In genomic region chr4:158211288-158211687, GRCh38 we compare ENCODE assay signal across 11 cellular contexts. TPM values are rescaled to one million over a fixed set of nuclear protein-coding genes. Genes with fewer than 3 reads are reported as not detected.
DNase-seq lines count a peak whose midpoint lies in the region; ATAC-seq, FAIRE-seq and TF ChIP-seq lines count a peak whose summit lies in the region.
"Had no signal": no experiment of that assay in that cellular context is flagged by ENCODE, and none has a peak within 500 bp of the region (broad histone marks: within the 10 kb centered on the region; RNA-seq: fewer than 3 reads in every experiment).

No MANE protein-coding gene starts in this region.

- H3K27ac Mint-ChIP-seq in activated CD8-positive, alpha-beta memory T cell treated with anti-CD3 and anti-CD28 coated beads, Interleukin-2, amount 10 ng/mL, durations not matched to agents 7 days and 5 days, result no peak overlapping the region
- no peak overlapping the region for H3K27ac Mint-ChIP-seq in astrocyte (ENCODE audit: unreplicated experiment)
- H3K27ac Mint-ChIP-seq: stimulated activated effector memory CD8-positive, alpha-beta T cell treated with anti-CD3 and anti-CD28 coated beads, Interleukin-12 subunit alpha, Interleukin-12 subunit beta, amount 100 ng/mL, for 72 hours had no signal

- TF ChIP-seq EP300 in HepG2 (IDR thresholded peaks at IDR 0.05; ENCODE audit: low read depth in 2 of 2, low read length in 2 of 2), result peak in 1 of 2 experiments; percentile 28; a peak in 1 of 4 replicates
- TF ChIP-seq EP300 in HepG2 (CRISPR knock-in tag; IDR thresholded peaks at IDR 0.05; ENCODE audit: borderline replicate concordance), result no peak
- TF ChIP-seq EP300 in tibial nerve (IDR thresholded peaks at IDR 0.05), result no peak

- H3K4me3 ChIP-seq in astrocyte (ENCODE audit: insufficient read depth, low read depth, low read length) (peak overlapping the region; percentile 65), HepG2 (replicated peaks in 1 of 3; ENCODE audit: insufficient read depth in 1 of 3, low read depth in 2 of 3, low read length in 3 of 3) (peak overlapping the region; percentile 60 to 71 (median 61); a peak in 5 of 6 replicates), tibial nerve (peak overlapping the region in 2 of 4 donors; percentile 44 to 48), spleen (peak overlapping the region in 1 of 8 donors; percentile 41)

- H3K36me3 Mint-ChIP-seq in activated CD8-positive, alpha-beta memory T cell treated with anti-CD3 and anti-CD28 coated beads, Interleukin-2, amount 10 ng/mL, durations not matched to agents 7 days and 5 days, result no peaks in the 10 kb centered on the region
- H3K36me3 Mint-ChIP-seq in astrocyte (ENCODE audit: low read depth, unreplicated experiment), result no peaks in the 10 kb centered on the region
- H3K36me3 Mint-ChIP-seq: stimulated activated effector memory CD8-positive, alpha-beta T cell treated with anti-CD3 and anti-CD28 coated beads, Interleukin-12 subunit alpha, Interleukin-12 subunit beta, amount 100 ng/mL, for 72 hours had no signal

- H3K27ac ChIP-seq in astrocyte (ENCODE audit: low read depth, low read length) (no peak overlapping the region), HepG2 (ENCODE audit: extremely low read length, insufficient read depth, low read length) (peak overlapping the region; percentile 67), tibial nerve (peak overlapping the region; percentile 82 to 98 (median 90)), spleen (no peak overlapping the region)

- no peaks in the 10 kb centered on the region for H3K79me2 ChIP-seq in astrocyte (ENCODE audit: insufficient read depth, low read length)
- H3K79me2 ChIP-seq in HepG2 (ENCODE audit: insufficient read depth, low read length), result no peaks in the 10 kb centered on the region

- H3K27me3 Mint-ChIP-seq in activated CD8-positive, alpha-beta memory T cell treated with anti-CD3 and anti-CD28 coated beads, Interleukin-2, amount 10 ng/mL, durations not matched to agents 7 days and 5 days, result peaks cover 30% of the 10 kb centered on the region
- H3K27me3 Mint-ChIP-seq in astrocyte (ENCODE audit: low read depth, unreplicated experiment), result no peaks in the 10 kb centered on the region

- TF ChIP-seq RAD21 in HepG2 (CRISPR knock-in tag; IDR thresholded peaks at IDR 0.05), result no peak

- H3K9ac ChIP-seq in astrocyte (ENCODE audit: low read length), result peak overlapping the region; percentile 81
- H3K9ac ChIP-seq in HepG2 (ENCODE audit: insufficient read depth, low read depth, low read length), result peak overlapping the region; percentile 55; the same call in 1 of the 2 replicates

- no peak for ATAC-seq in activated CD8-positive, alpha-beta memory T cell treated with anti-CD3 and anti-CD28 coated beads, Interleukin-2, amount 10 ng/mL, durations not matched to agents 7 days and 5 days
- ATAC-seq in HepG2, result no peak
- ATAC-seq: stimulated activated effector memory CD8-positive, alpha-beta T cell treated with anti-CD3 and anti-CD28 coated beads, Interleukin-12 subunit alpha, Interleukin-12 subunit beta, amount 100 ng/mL, for 72 hours had no signal

- no peak for FAIRE-seq in astrocyte (lab: Jason Lieb, UNC)
- peak; percentile 34 for FAIRE-seq in HepG2 (lab: Jason Lieb, UNC)

- H3K4me1 ChIP-seq in astrocyte (ENCODE audit: insufficient read depth, low read length) (peaks cover 9% of the 10 kb centered on the region), HepG2 (ENCODE audit: insufficient read depth, low read length) (peaks cover 18% of the 10 kb centered on the region), tibial nerve (peaks cover 0 to 21% (median 2%) of the 10 kb centered on the region in 4 donors), spleen (peaks cover 0 to 30% (median 9%) of the 10 kb centered on the region in 6 donors)

- H3K4me2 ChIP-seq in astrocyte (ENCODE audit: low read length) (peak overlapping the region; percentile 89), HepG2 (ENCODE audit: low read depth, low read length) (peak overlapping the region; percentile 71)

- no TSS peak for BruUV-seq in HepG2 (replicated peaks; lab: Mats Ljungman, UMichigan)

- H3K27me3 ChIP-seq in astrocyte (ENCODE audit: insufficient read depth, low read length) (no peaks in the 10 kb centered on the region), HepG2 (ENCODE audit: control insufficient read depth in 1 of 2, insufficient read depth in 2 of 2, low read length in 2 of 2) (no peaks in the 10 kb centered on the region), tibial nerve (no peaks in the 10 kb centered on the region), spleen (replicated peaks in 1 of 7) (peaks cover 0 to 12% (median 0%) of the 10 kb centered on the region in 7 donors)

- no peaks in the 10 kb centered on the region for H4K20me1 ChIP-seq in astrocyte (ENCODE audit: insufficient read depth, low read length)
- no peaks in the 10 kb centered on the region for H4K20me1 ChIP-seq in HepG2 (ENCODE audit: insufficient read depth, low read length)

- TF ChIP-seq CTCF in astrocyte (IDR thresholded peaks at IDR 0.05; ENCODE audit: insufficient read depth, low read depth, low read length), result no peak
- no peak for TF ChIP-seq CTCF in HepG2 (CRISPR knock-in tag; IDR thresholded peaks at IDR 0.05)
- TF ChIP-seq CTCF in tibial nerve (IDR thresholded peaks at IDR 0.05), result no peak
- TF ChIP-seq CTCF in spleen (IDR thresholded peaks at IDR 0.05 in 8 of 11, conservative IDR thresholded peaks at IDR 0.05 in 3 of 11), result no peak

- H3K9me3 Mint-ChIP-seq in activated CD8-positive, alpha-beta memory T cell treated with anti-CD3 and anti-CD28 coated beads, Interleukin-2, amount 10 ng/mL, durations not matched to agents 7 days and 5 days (ENCODE audit: low read depth), result no peaks in the 10 kb centered on the region
- H3K9me3 Mint-ChIP-seq in astrocyte (ENCODE audit: unreplicated experiment), result no peaks in the 10 kb centered on the region

- peaks cover 15% of the 10 kb centered on the region for H3K4me1 Mint-ChIP-seq in activated CD8-positive, alpha-beta memory T cell treated with anti-CD3 and anti-CD28 coated beads, Interleukin-2, amount 10 ng/mL, durations not matched to agents 7 days and 5 days
- peaks cover 10% of the 10 kb centered on the region for H3K4me1 Mint-ChIP-seq in astrocyte (ENCODE audit: low read depth, unreplicated experiment)

- intact Hi-C loops in HepG2 (cut with micrococcal nuclease; ENCODE audit: unreplicated experiment) (loop anchor here (5.0 kb wide), 1 partner anchor 41 kb away; no protein-coding TSS in a partner anchor), spleen (cut with DNase I; ENCODE audit: low total_unique reads) (no loop called here)

- CTCF ChIA-PET in activated CD8-positive, alpha-beta memory T cell treated with anti-CD3 and anti-CD28 coated beads, Interleukin-2, amount 10 ng/mL, durations not matched to agents 7 days and 5 days (lab: Charles Lee), result no interaction called here
- CTCF ChIA-PET in HepG2 (lab: Yijun Ruan, JAX; ENCODE audit: low intra/inter-chr PET ratio, low total read pairs), result no interaction called here

- H3K9me3 ChIP-seq in astrocyte (ENCODE audit: insufficient read depth, low read depth, low read length) (no peaks in the 10 kb centered on the region), HepG2 (ENCODE audit: low read length) (no peaks in the 10 kb centered on the region), tibial nerve (no peaks in the 10 kb centered on the region), spleen (no peaks in the 10 kb centered on the region)

- H2AFZ ChIP-seq in astrocyte (ENCODE audit: low read depth, low read length) (peak overlapping the region; percentile 40), HepG2 (ENCODE audit: low read length) (peak overlapping the region; percentile 39)

- TF ChIP-seq POLR2A in HepG2 (IDR thresholded peaks at IDR 0.05; ENCODE audit: insufficient read depth in 1 of 2, low read depth in 2 of 2, low read length in 2 of 2) (no peak), tibial nerve (IDR thresholded peaks at IDR 0.05) (no peak), spleen (IDR thresholded peaks at IDR 0.05) (no peak)

- no peaks in the 10 kb centered on the region for H3K36me3 ChIP-seq in astrocyte (ENCODE audit: insufficient read depth, low read length)
- peaks cover 0 to 1% of the 10 kb centered on the region in 2 experiments; a peak in 1 of 5 replicates for H3K36me3 ChIP-seq in HepG2 (replicated peaks in 1 of 2; ENCODE audit: control insufficient read depth in 1 of 2, insufficient read depth in 2 of 2, low read length in 2 of 2)
- no peaks in the 10 kb centered on the region for H3K36me3 ChIP-seq in tibial nerve
- H3K36me3 ChIP-seq in spleen, result no peaks in the 10 kb centered on the region

- POLR2A ChIA-PET in HepG2 (lab: Yijun Ruan, JAX), result interaction anchor here (1.6 kb wide), 1 partner anchor 218 kb away, joined by 7 read pairs; no protein-coding TSS in a partner anchor

- in situ Hi-C loops in HepG2 (cut with HindIII; ENCODE audit: extremely low pct_ligation_motif_present, low pct_unique_long_range_greater_than_20kb), result no loop called here

- DNase-seq in activated CD8-positive, alpha-beta memory T cell treated with anti-CD3 and anti-CD28 coated beads, Interleukin-2, amount 10 ng/mL, durations not matched to agents 7 days and 5 days, result no peak
- DNase-seq in activated CD8-positive, alpha-beta memory T cell treated with anti-CD3 and anti-CD28 coated beads for 24 hours, result no peak
- DNase-seq in astrocyte (ENCODE audit: low read depth) (no peak), HepG2 (ENCODE audit: low spot score) (peak; percentile 37), tibial nerve (ENCODE audit: low spot score in 2 of 2) (no peak), HT-29 (ENCODE audit: low spot score) (no peak), H4 (ENCODE audit: low spot score) (no peak), spleen (no peak)
- DNase-seq: COR-L47 had no signal

- peak overlapping the region; percentile 23 for H3K4me3 Mint-ChIP-seq in activated CD8-positive, alpha-beta memory T cell treated with anti-CD3 and anti-CD28 coated beads, Interleukin-2, amount 10 ng/mL, durations not matched to agents 7 days and 5 days
- H3K4me3 Mint-ChIP-seq in astrocyte (ENCODE audit: unreplicated experiment), result peak overlapping the region; percentile 66

RNA-seq across cellular contexts. Expression of gene TMEM144, which starts 1.0 kb away (rescaled TPM):
- total RNA-seq in activated CD8-positive, alpha-beta memory T cell treated with anti-CD3 and anti-CD28 coated beads, Interleukin-2, amount 10 ng/mL, durations not matched to agents 7 days and 5 days, result not detected
- total RNA-seq in astrocyte (5.6 and 7.6 TPM in 2 replicates), HepG2 (2016; rRNA removed; fragmentation: Illumina TruSeq; extraction: Trizol) (10.5 and 12.3 TPM in 2 replicates), tibial nerve (10 to 100 TPM in 1 of 4 donors, 1 to 10 TPM in 3; 4.9 to 23.8 (median 9.0) TPM), spleen (10 to 100 TPM in 2 of 7 donors, 1 to 10 TPM in 5; 3.5 to 21.3 (median 7.9) TPM)
- total RNA-seq in HepG2 (2016; cell fraction: cytosol; rRNA removed; fragmentation: Illumina TruSeq; extraction: Trizol; ENCODE audit: low read depth), result 3.9 and 4.8 TPM in 2 replicates
- total RNA-seq in HepG2 (2016; cell fraction: insoluble cytoplasmic fraction; rRNA removed; fragmentation: Illumina TruSeq; extraction: Trizol), result 10.6 and 15.0 TPM in 2 replicates
- total RNA-seq in HepG2 (2016; cell fraction: membrane; rRNA removed; fragmentation: Illumina TruSeq; extraction: Trizol), result 7.6 and 7.7 TPM in 2 replicates
- total RNA-seq in HepG2 (2016; cell fraction: nucleus; rRNA removed; fragmentation: Illumina TruSeq; extraction: Trizol), result 29.5 and 33.6 TPM in 2 replicates
- polyA plus RNA-seq in HepG2 (2011; rRNA removed) (10.6 and 10.9 TPM in 2 replicates), spleen (1 to 10 TPM in 2 of 3 donors, under 1 TPM in 1; 0.56 to 1.9 (median 1.5) TPM)
- polyA plus RNA-seq in HepG2 (2011; cell fraction: cytosol; rRNA removed), result 3.2 and 4.2 TPM in 2 replicates
- polyA plus RNA-seq in HepG2 (2011; cell fraction: nucleus; rRNA removed), result 17.3 and 21.4 TPM in 2 replicates
- polyA plus RNA-seq in HepG2 (2012), result 5.2 and 9.3 TPM in 2 replicates
- 1.2 and 2.4 TPM in 2 replicates for polyA plus RNA-seq in HepG2 (2016; cell fraction: cytosol; fragmentation: Illumina TruSeq; extraction: Trizol; ENCODE audit: low read depth)
- polyA plus RNA-seq in HepG2 (2016; cell fraction: insoluble cytoplasmic fraction; fragmentation: Illumina TruSeq; extraction: Trizol; ENCODE audit: low read depth), result 7.1 and 8.5 TPM in 2 replicates
- polyA plus RNA-seq in HepG2 (2016; cell fraction: membrane; fragmentation: Illumina TruSeq; extraction: Trizol; ENCODE audit: low read depth), result 3.7 and 4.8 TPM in 2 replicates
- 35.6 and 36.7 TPM in 2 replicates for polyA plus RNA-seq in HepG2 (2016; cell fraction: nucleus; fragmentation: Illumina TruSeq; extraction: Trizol; ENCODE audit: insufficient read depth, low read depth)
- polyA minus RNA-seq in HepG2 (2011; rRNA and poly(A)+ RNA removed; ENCODE audit: low replicate concordance), result 2.2 and 19.2 TPM in 2 replicates
- 9.4 and 10.4 TPM in 2 replicates for polyA minus RNA-seq in HepG2 (2011; cell fraction: cytosol; rRNA and poly(A)+ RNA removed)
- polyA minus RNA-seq in HepG2 (2011; cell fraction: nucleus; rRNA and poly(A)+ RNA removed), result 77.5 and 78.0 TPM in 2 replicates
- 2.4 and 4.6 TPM in 2 replicates for total RNA-seq in HT-29 (2014; rRNA removed; shearing (Covaris generic))
- total RNA-seq in H4 (2014; rRNA removed; shearing (Covaris generic)), result 1.8 and 4.5 TPM in 2 replicates
- total RNA-seq: activated CD8-positive, alpha-beta memory T cell treated with anti-CD3 and anti-CD28 coated beads for 36 hours had no signal

RNA-seq across cellular contexts. Expression of gene GASK1B, which starts 38.5 kb away (rescaled TPM):
- not detected for total RNA-seq in activated CD8-positive, alpha-beta memory T cell treated with anti-CD3 and anti-CD28 coated beads, Interleukin-2, amount 10 ng/mL, durations not matched to agents 7 days and 5 days
- total RNA-seq in astrocyte (25.8 and 34.2 TPM in 2 replicates), HepG2 (2016; rRNA removed; fragmentation: Illumina TruSeq; extraction: Trizol) (40.4 and 50.0 TPM in 2 replicates), tibial nerve (10 to 100 TPM; 44.1 to 72.0 (median 61.0) TPM), spleen (10 to 100 TPM; 22.0 to 51.3 (median 33.1) TPM)
- 2.5 and 3.1 TPM in 2 replicates for total RNA-seq in HepG2 (2016; cell fraction: cytosol; rRNA removed; fragmentation: Illumina TruSeq; extraction: Trizol; ENCODE audit: low read depth)
- total RNA-seq in HepG2 (2016; cell fraction: insoluble cytoplasmic fraction; rRNA removed; fragmentation: Illumina TruSeq; extraction: Trizol), result 35.3 and 52.8 TPM in 2 replicates
- 13.1 and 13.2 TPM in 2 replicates for total RNA-seq in HepG2 (2016; cell fraction: membrane; rRNA removed; fragmentation: Illumina TruSeq; extraction: Trizol)
- 56.3 and 57.2 TPM in 2 replicates for total RNA-seq in HepG2 (2016; cell fraction: nucleus; rRNA removed; fragmentation: Illumina TruSeq; extraction: Trizol)
- polyA plus RNA-seq in HepG2 (2011; rRNA removed) (23.0 and 29.1 TPM in 2 replicates), spleen (1 to 10 TPM; 2.9 to 5.3 (median 3.0) TPM)
- 16.9 and 19.4 TPM in 2 replicates for polyA plus RNA-seq in HepG2 (2011; cell fraction: cytosol; rRNA removed)
- 20.4 and 23.5 TPM in 2 replicates for polyA plus RNA-seq in HepG2 (2011; cell fraction: nucleus; rRNA removed)
- 24.3 and 25.1 TPM in 2 replicates for polyA plus RNA-seq in HepG2 (2012)
- polyA plus RNA-seq in HepG2 (2016; cell fraction: cytosol; fragmentation: Illumina TruSeq; extraction: Trizol; ENCODE audit: low read depth), result 1.6 and 1.7 TPM in 2 replicates
- 38.9 and 44.5 TPM in 2 replicates for polyA plus RNA-seq in HepG2 (2016; cell fraction: insoluble cytoplasmic fraction; fragmentation: Illumina TruSeq; extraction: Trizol; ENCODE audit: low read depth)
- 5.1 and 6.2 TPM in 2 replicates for polyA plus RNA-seq in HepG2 (2016; cell fraction: membrane; fragmentation: Illumina TruSeq; extraction: Trizol; ENCODE audit: low read depth)
- 47.6 and 48.5 TPM in 2 replicates for polyA plus RNA-seq in HepG2 (2016; cell fraction: nucleus; fragmentation: Illumina TruSeq; extraction: Trizol; ENCODE audit: insufficient read depth, low read depth)
- polyA minus RNA-seq in HepG2 (2011; rRNA and poly(A)+ RNA removed; ENCODE audit: low replicate concordance), result 0.05 and 56.5 TPM in 2 replicates
- polyA minus RNA-seq in HepG2 (2011; cell fraction: cytosol; rRNA and poly(A)+ RNA removed), result 51.6 and 55.0 TPM in 2 replicates
- polyA minus RNA-seq in HepG2 (2011; cell fraction: nucleus; rRNA and poly(A)+ RNA removed), result 104 and 111 TPM in 2 replicates
- total RNA-seq in HT-29 (2014; rRNA removed; shearing (Covaris generic)), result 16.1 TPM in 2 replicates
- 2.1 and 2.2 TPM in 2 replicates for total RNA-seq in H4 (2014; rRNA removed; shearing (Covaris generic))
- total RNA-seq: activated CD8-positive, alpha-beta memory T cell treated with anti-CD3 and anti-CD28 coated beads for 36 hours had no signal

Comparison
In these comparisons a context has a peak if more than half of its experiments do, and no peak if none do; other contexts are left out.
1. H3K27ac ChIP-seq: peak in HepG2 (single experiment) and tibial nerve (4 of 4); none in astrocyte (single experiment) and spleen (0 of 8).